ENCODE assay signal across 10 cellular contexts in the genomic region with DNA sequence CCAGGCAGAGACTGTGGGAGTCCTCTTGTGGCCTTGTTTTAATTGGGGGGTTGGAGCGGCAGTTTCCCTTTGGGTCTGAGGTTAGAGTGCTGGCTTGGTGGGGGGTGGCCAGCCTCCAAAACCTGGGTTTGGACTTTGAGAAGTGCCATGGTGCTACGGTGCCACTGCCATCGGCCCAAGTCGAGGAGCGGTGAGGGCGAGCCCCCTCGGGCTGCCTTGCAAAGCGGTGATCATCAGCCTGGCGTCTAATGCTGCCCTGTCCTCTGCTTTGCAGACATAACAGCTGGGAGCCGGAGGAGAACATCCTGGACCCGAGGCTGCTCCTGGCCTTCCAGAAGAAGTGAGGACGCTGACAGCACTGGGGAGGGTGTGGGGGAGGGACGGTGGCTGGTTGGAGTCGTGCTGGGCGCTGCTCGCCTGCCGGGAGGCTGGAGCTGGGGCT. TPM values are rescaled to one million over a fixed set of nuclear protein-coding genes. Genes with fewer than 3 reads are reported as not detected.
DNase-seq lines count a peak whose midpoint lies in the region; ATAC-seq, FAIRE-seq and TF ChIP-seq lines count a peak whose summit lies in the region.
"Had no signal": no experiment of that assay in that cellular context is flagged by ENCODE, and none has a peak within 500 bp of the region (broad histone marks: within the 10 kb centered on the region; RNA-seq: fewer than 3 reads in every experiment).

No MANE protein-coding gene starts in this region.

- no peak for TF ChIP-seq EP300 in upper lobe of left lung (IDR thresholded peaks at IDR 0.05)

- no peaks in the 10 kb centered on the region for H3K9me1 ChIP-seq in keratinocyte (ENCODE audit: control insufficient read depth, extremely low read depth, insufficient read depth, low read length)

- H3K79me2 ChIP-seq in keratinocyte (ENCODE audit: control insufficient read depth, insufficient read depth, low read length), result no peaks in the 10 kb centered on the region

- no peak overlapping the region for H2AFZ ChIP-seq in keratinocyte (ENCODE audit: control insufficient read depth, low read length)

- H3K27me3 Mint-ChIP-seq in activated T-helper 17 cell treated with anti-CD3 and anti-CD28 coated beads, Interleukin-2, amount 50 U/mL, for 72 hours, result peaks cover 62% of the 10 kb centered on the region

- DNase-seq in heart left ventricle (peak in 1 of 5 donors; percentile 47), right atrium auricular region (ENCODE audit: low spot score) (no peak), keratinocyte (ENCODE audit: low read depth, low spot score) (no peak), upper lobe of left lung (peak in 1 of 2 donors; percentile 66), HUDEP-2 (lab: John Stamatoyannopoulos, UW; ENCODE audit: unreplicated experiment in 76 of 76) (no peak), NCI-H2081 treated with DMSO at 0.1 percent for 48 hours (lab: John Stamatoyannopoulos, UW) (no peak), GF-D8 (lab: John Stamatoyannopoulos, UW) (no peak)

- H3K9me3 ChIP-seq in heart left ventricle, result no peaks in the 10 kb centered on the region
- H3K9me3 ChIP-seq in right atrium auricular region, result no peaks in the 10 kb centered on the region
- H3K9me3 ChIP-seq in keratinocyte (ENCODE audit: control insufficient read depth, low read depth, low read length), result no peaks in the 10 kb centered on the region
- H3K9me3 ChIP-seq in upper lobe of left lung, result no peaks in the 10 kb centered on the region
- H3K9me3 ChIP-seq: sigmoid colon had no signal

- FAIRE-seq in keratinocyte (lab: Jason Lieb, UNC), result no peak
- FAIRE-seq: colon had no signal

- ATAC-seq in heart left ventricle, result no peak
- ATAC-seq in activated T-helper 17 cell treated with anti-CD3 and anti-CD28 coated beads, Interleukin-2, amount 50 U/mL, for 72 hours (replicated peaks), result no peak
- no peak for ATAC-seq in upper lobe of left lung (ENCODE audit: low FRiP score in 2 of 2)

- H3K4me1 Mint-ChIP-seq in activated T-helper 17 cell treated with anti-CD3 and anti-CD28 coated beads, Interleukin-2, amount 50 U/mL, for 72 hours, result no peaks in the 10 kb centered on the region

- H4K20me1 ChIP-seq in keratinocyte (ENCODE audit: control insufficient read depth, extremely low read depth, insufficient read depth, low read length), result no peaks in the 10 kb centered on the region

- H3K27ac ChIP-seq in heart left ventricle (peak overlapping the region in 1 of 12 donors; percentile 82), right atrium auricular region (no peak overlapping the region), keratinocyte (ENCODE audit: control insufficient read depth, insufficient read depth, low read length) (no peak overlapping the region), upper lobe of left lung (peak overlapping the region in 1 of 4 donors; percentile 73)
- H3K27ac ChIP-seq: sigmoid colon had no signal

- H3K27me3 ChIP-seq in heart left ventricle, result peaks cover 0 to 58% (median 5%) of the 10 kb centered on the region in 9 donors
- H3K27me3 ChIP-seq in right atrium auricular region, result peaks cover 0 to 5% of the 10 kb centered on the region in 2 donors
- H3K27me3 ChIP-seq in keratinocyte (ENCODE audit: control insufficient read depth, extremely low read depth, insufficient read depth, low read length), result peaks cover 22% of the 10 kb centered on the region
- peaks cover 0 to 13% (median 5%) of the 10 kb centered on the region in 4 donors for H3K27me3 ChIP-seq in upper lobe of left lung

- peak overlapping the region in 11 of 12 donors; percentile 47 to 96 (median 76) for H3K4me3 ChIP-seq in heart left ventricle
- H3K4me3 ChIP-seq in right atrium auricular region, result peak overlapping the region in 1 of 2 donors; percentile 79
- H3K4me3 ChIP-seq in keratinocyte (ENCODE audit: control insufficient read depth in 2 of 3, extremely low read depth in 1 of 3, insufficient read depth in 2 of 3, low read depth in 1 of 3, low read length in 3 of 3), result peak overlapping the region; percentile 55 to 64 (median 61)
- peak overlapping the region in 3 of 4 donors; percentile 77 to 90 (median 84) for H3K4me3 ChIP-seq in upper lobe of left lung

- WGBS in heart left ventricle, 4 donors, result 31 to 42% (median 35%) methylated on average over 10 to 17 of the region's 17 CpGs
- 41 to 48% methylated on average over 4 to 17 of the region's 17 CpGs for WGBS in upper lobe of left lung, 2 donors

- peak overlapping the region; percentile 74 for H3K4me3 Mint-ChIP-seq in activated T-helper 17 cell treated with anti-CD3 and anti-CD28 coated beads, Interleukin-2, amount 50 U/mL, for 72 hours

- H3K36me3 ChIP-seq in heart left ventricle (peaks cover 0 to 2% (median 0%) of the 10 kb centered on the region in 9 donors), right atrium auricular region (no peaks in the 10 kb centered on the region), keratinocyte (ENCODE audit: control insufficient read depth in 2 of 2, extremely low read depth in 1 of 2, insufficient read depth in 2 of 2, low read length in 2 of 2) (no peaks in the 10 kb centered on the region), upper lobe of left lung (peaks cover 0 to under 1% (median 0%) of the 10 kb centered on the region in 4 donors)
- H3K36me3 ChIP-seq: sigmoid colon had no signal

- H3K4me1 ChIP-seq in heart left ventricle (peaks cover 0 to 38% (median 17%) of the 10 kb centered on the region in 12 donors), right atrium auricular region (peaks cover 0 to 25% of the 10 kb centered on the region in 2 donors), keratinocyte (ENCODE audit: control insufficient read depth, extremely low read depth, insufficient read depth, low read length) (peaks cover 13% of the 10 kb centered on the region), upper lobe of left lung (peaks cover 16 to 37% (median 19%) of the 10 kb centered on the region in 4 donors)

- TF ChIP-seq POLR2A in heart left ventricle (IDR thresholded peaks at IDR 0.05) (no peak), upper lobe of left lung (IDR thresholded peaks at IDR 0.05) (no peak)

- dilution Hi-C loops in keratinocyte (cut with MboI; ENCODE audit: extremely low pct_ligation_motif_present, low sequenced_read_pairs), result no loop called here

- peak overlapping the region; percentile 73 for H3K4me2 ChIP-seq in keratinocyte (ENCODE audit: control insufficient read depth, extremely low read depth, insufficient read depth, low read depth, low read length)

- TF ChIP-seq CTCF in heart left ventricle (IDR thresholded peaks at IDR 0.05) (no peak), right atrium auricular region (IDR thresholded peaks at IDR 0.05) (no peak), keratinocyte (optimal IDR thresholded peaks at IDR 0.05 in 1 of 3, IDR thresholded peaks at IDR 0.05 in 1 of 3, conservative IDR thresholded peaks at IDR 0.05 in 1 of 3; ENCODE audit: extremely low read depth in 1 of 3, insufficient read depth in 2 of 3, low read length in 3 of 3) (no peak), upper lobe of left lung (IDR thresholded peaks at IDR 0.05) (no peak)

- H3K9ac ChIP-seq in keratinocyte (ENCODE audit: control insufficient read depth, extremely low read depth, insufficient read depth, low read length), result no peak overlapping the region

- H3K36me3 Mint-ChIP-seq in activated T-helper 17 cell treated with anti-CD3 and anti-CD28 coated beads, Interleukin-2, amount 50 U/mL, for 72 hours (ENCODE audit: low read depth), result peaks cover 6% of the 10 kb centered on the region

- intact Hi-C loops in heart left ventricle (cut with DNase I), result loop anchor here in 2 of 10 donors (5.0 kb wide), 1 partner anchor 37 kb away; no protein-coding TSS in a partner anchor

- H3K27ac Mint-ChIP-seq in activated T-helper 17 cell treated with anti-CD3 and anti-CD28 coated beads, Interleukin-2, amount 50 U/mL, for 72 hours, result peak overlapping the region; percentile 74

- H3K9me3 Mint-ChIP-seq in activated T-helper 17 cell treated with anti-CD3 and anti-CD28 coated beads, Interleukin-2, amount 50 U/mL, for 72 hours, result no peaks in the 10 kb centered on the region

RNA-seq across cellular contexts. Expression of a gene that starts 1.2 kb away (rescaled TPM):
- total RNA-seq in heart left ventricle (1 to 10 TPM; 2.4 to 4.3 (median 3.2) TPM), right atrium auricular region (1 to 10 TPM; 1.0 to 1.7 TPM), upper lobe of left lung (1 to 10 TPM in 5 of 6 donors, under 1 TPM in 1; 0.89 to 4.7 (median 1.5) TPM)
- polyA plus RNA-seq in heart left ventricle (1 to 10 TPM; 2.9 TPM), keratinocyte (1.7 to 2.3 TPM (median 1.8 TPM) in 3 replicates)
- 1 to 10 TPM in 1 of 2 donors, under 1 TPM in 1; 0.50 to 1.6 TPM for total RNA-seq in activated T-helper 17 cell treated with anti-CD3 and anti-CD28 coated beads, Interleukin-2, amount 50 U/mL, for 72 hours
- 0.32 TPM for polyA plus RNA-seq in keratinocyte (2011; ENCODE audit: low read depth)
- polyA plus RNA-seq in keratinocyte (2011; cell fraction: cytosol; rRNA removed), result 1.1 and 1.8 TPM in 2 replicates
- polyA plus RNA-seq in keratinocyte (2011; cell fraction: nucleus; rRNA removed), result 3.6 and 4.7 TPM in 2 replicates
- polyA plus RNA-seq in keratinocyte (2012; ENCODE audit: low replicate concordance), result 0.93 and 2.2 TPM in 2 replicates
- 2.2 to 3.3 TPM (median 2.4 TPM) in 3 replicates for polyA minus RNA-seq in keratinocyte
- polyA minus RNA-seq in keratinocyte (2011; cell fraction: cytosol; rRNA and poly(A)+ RNA removed), result 2.3 TPM
- 2.2 and 3.3 TPM in 2 replicates for polyA minus RNA-seq in keratinocyte (2011; cell fraction: nucleus; rRNA and poly(A)+ RNA removed)

RNA-seq across cellular contexts. Expression of a gene that starts 17.8 kb away (rescaled TPM):
- total RNA-seq in heart left ventricle (1 to 10 TPM; 1.5 to 9.2 (median 5.3) TPM), right atrium auricular region (1 to 10 TPM; 2.7 to 3.0 TPM), upper lobe of left lung (10 to 100 TPM in 1 of 6 donors, 1 to 10 TPM in 5; 2.0 to 16.8 (median 8.8) TPM)
- polyA plus RNA-seq in heart left ventricle (1 to 10 TPM; 3.6 to 5.1 TPM), keratinocyte (0.22 to 0.49 TPM (median 0.24 TPM) in 3 replicates)
- 1 to 10 TPM; 1.6 to 5.5 TPM for total RNA-seq in activated T-helper 17 cell treated with anti-CD3 and anti-CD28 coated beads, Interleukin-2, amount 50 U/mL, for 72 hours
- 0.31 TPM for polyA plus RNA-seq in keratinocyte (2011; ENCODE audit: low read depth)
- 0.29 and 0.86 TPM in 2 replicates for polyA plus RNA-seq in keratinocyte (2011; cell fraction: cytosol; rRNA removed)
- 0.67 and 1.5 TPM in 2 replicates for polyA plus RNA-seq in keratinocyte (2011; cell fraction: nucleus; rRNA removed)
- polyA plus RNA-seq in keratinocyte (2012; ENCODE audit: low replicate concordance), result 2.2 and 2.8 TPM in 2 replicates
- 0.13 to 0.38 TPM (median 0.36 TPM) in 3 replicates for polyA minus RNA-seq in keratinocyte
- polyA minus RNA-seq in keratinocyte (2011; cell fraction: cytosol; rRNA and poly(A)+ RNA removed), result not detected
- polyA minus RNA-seq in keratinocyte (2011; cell fraction: nucleus; rRNA and poly(A)+ RNA removed), result 0.53 and 1.9 TPM in 2 replicates

RNA-seq across cellular contexts. Expression of a gene that starts 48.4 kb away (rescaled TPM):
- total RNA-seq in heart left ventricle (not detected), right atrium auricular region (not detected), upper lobe of left lung (under 1 TPM in 1 of 6 donors, not detected in 5; 0.27 TPM)
- polyA plus RNA-seq in heart left ventricle (not detected), keratinocyte (not detected in 3 replicates)
- total RNA-seq in activated T-helper 17 cell treated with anti-CD3 and anti-CD28 coated beads, Interleukin-2, amount 50 U/mL, for 72 hours, result under 1 TPM in 1 of 2 donors, not detected in 1; 0.50 TPM
- not detected for polyA plus RNA-seq in keratinocyte (2011; ENCODE audit: low read depth)
- polyA plus RNA-seq in keratinocyte (2011; cell fraction: cytosol; rRNA removed), result not detected in 2 replicates
- not detected in 2 replicates for polyA plus RNA-seq in keratinocyte (2011; cell fraction: nucleus; rRNA removed)
- polyA plus RNA-seq in keratinocyte (2012; ENCODE audit: low replicate concordance), result not detected in 2 replicates
- not detected in 3 replicates for polyA minus RNA-seq in keratinocyte
- not detected for polyA minus RNA-seq in keratinocyte (2011; cell fraction: cytosol; rRNA and poly(A)+ RNA removed)
- not detected in 2 replicates for polyA minus RNA-seq in keratinocyte (2011; cell fraction: nucleus; rRNA and poly(A)+ RNA removed)
- total RNA-seq: sigmoid colon had no signal
- polyA plus RNA-seq: sigmoid colon had no signal
